ENCODE assay signal across 8 cellular contexts in genomic region chr19:36687214-36688056, GRCh38.
DNase-seq lines count a peak whose midpoint lies in the region; ATAC-seq and TF ChIP-seq lines count a peak whose summit lies in the region.

TSS of gene ZNF567 (plus strand) at chr19:36687612. CDS start at chr19:36694868, 7,256 bp downstream.

- H3K27me3 ChIP-seq in layer of hippocampus (ENCODE audit: control insufficient read depth, insufficient read depth, low read length): no peaks in the 10 kb centered on the region

- ATAC-seq in HG03378 (IDR thresholded peaks at IDR 0.05; ENCODE audit: unreplicated experiment): peak; percentile 68

- peak; percentile 83 for TF ChIP-seq POLR2A in GM19099 (IDR thresholded peaks at IDR 0.05; ENCODE audit: extremely low read depth, insufficient read length, low read depth)

- DNase-seq in AML-193 (lab: John Stamatoyannopoulos, UW) (peak; percentile 94 to 96), NCI-H524 (lab: John Stamatoyannopoulos, UW) (peak; percentile 98 to 99), coronary artery (ENCODE audit: low spot score) (peak; percentile 97)
- DNase-seq in activated CD4-positive, alpha-beta T cell treated with anti-CD3 and anti-CD28 coated beads for 48 hours: peak; percentile 99
- peak; percentile 96 to 100 (median 98) for DNase-seq in stimulated activated CD4-positive, alpha-beta T cell treated with anti-CD3 and anti-CD28 coated beads, Interleukin-1b, Interleukin-23, amount 100 ng/mL, for 24 hours (ENCODE audit: low read depth in 4 of 4, low spot score in 1 of 4)

- peak within 1 kb of the TSS; percentile 88 for H3K4me3 ChIP-seq in coronary artery

- TF ChIP-seq CTCF in coronary artery (IDR thresholded peaks at IDR 0.05): no peak

- H3K27ac ChIP-seq in coronary artery (peak within 1 kb of the TSS; percentile 76 to 81), layer of hippocampus (ENCODE audit: low read depth, low read length) (peak within 1 kb of the TSS; percentile 53)

Comparison
In these comparisons a context has a peak if more than half of its experiments do, and no peak if none do; other contexts are left out.
1. Peak in every context shown above with its lines: DNase-seq, ATAC-seq, H3K4me3 ChIP-seq and H3K27ac ChIP-seq.